Comparison of ENCODE assay signal across 24 cellular contexts in the genomic region with DNA sequence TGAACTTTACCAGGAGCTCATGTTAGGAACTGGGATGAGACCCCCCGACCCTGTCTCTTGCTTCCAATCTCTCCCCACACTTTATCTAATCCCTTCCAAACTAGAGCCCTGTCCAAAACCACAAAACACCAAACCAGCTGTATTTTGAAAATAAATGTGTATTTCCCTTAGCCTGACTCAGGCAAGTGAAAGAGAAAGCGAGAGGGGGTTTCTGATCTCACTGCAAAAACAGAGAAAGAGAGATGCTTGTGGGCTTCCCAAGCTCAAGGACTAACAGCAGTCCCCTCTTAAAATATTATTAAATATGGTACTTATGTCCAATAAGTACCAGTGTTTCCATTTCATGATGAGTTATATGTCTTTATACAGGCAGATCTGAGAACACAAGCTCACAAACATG.
DNase-seq lines count a peak whose midpoint lies in the region; ATAC-seq and TF ChIP-seq lines count a peak whose summit lies in the region.
"Had no signal": no experiment of that assay in that cellular context is flagged by ENCODE, and none has a peak within 500 bp of the region (broad histone marks: within the 10 kb centered on the region; RNA-seq: fewer than 3 reads in every experiment).

No MANE protein-coding gene starts in this region.

- in situ Hi-C loops in G401 (cut with HindIII; ENCODE audit: low sequenced_read_pairs), result no loop called here

- H3K4me2 ChIP-seq in OCI-LY3 (ENCODE audit: low read length) (peak overlapping the region; percentile 54), osteoblast (ENCODE audit: insufficient read depth, low read length) (no peak overlapping the region)
- H3K4me2 ChIP-seq: BLaER1 had no signal

- TF ChIP-seq CTCF in OCI-LY3 (IDR thresholded peaks at IDR 0.05; ENCODE audit: low read depth, low read length) (no peak), osteoblast (IDR thresholded peaks at IDR 0.05; ENCODE audit: extremely low read depth, low read depth, low read length) (no peak), adrenal gland (IDR thresholded peaks at IDR 0.05) (no peak)

- no peaks in the 10 kb centered on the region for H4K20me1 ChIP-seq in OCI-LY3 (ENCODE audit: insufficient read depth, low read length)
- no peaks in the 10 kb centered on the region for H4K20me1 ChIP-seq in osteoblast (ENCODE audit: insufficient read depth, low read length)
- H4K20me1 ChIP-seq: BLaER1 had no signal

- H3K36me3 ChIP-seq in OCI-LY3 (replicated peaks; ENCODE audit: low read depth, low read length), result no peaks in the 10 kb centered on the region
- no peaks in the 10 kb centered on the region for H3K36me3 ChIP-seq in osteoblast (ENCODE audit: insufficient read depth, low read length)
- no peaks in the 10 kb centered on the region for H3K36me3 ChIP-seq in adrenal gland (replicated peaks in 1 of 2)
- H3K36me3 ChIP-seq: BLaER1, Peyer's patch had no signal

- H3K79me2 ChIP-seq in OCI-LY3 (ENCODE audit: low read length), result no peaks in the 10 kb centered on the region
- H3K79me2 ChIP-seq in osteoblast (ENCODE audit: insufficient read depth, low read length), result no peaks in the 10 kb centered on the region

- H2AFZ ChIP-seq in OCI-LY3 (ENCODE audit: low read depth, low read length) (peak overlapping the region; percentile 83), osteoblast (ENCODE audit: low read length) (peak overlapping the region; percentile 14)

- 50 to 70% (median 62%) methylated on average over 2 of the region's 2 CpGs for WGBS in adrenal gland, 4 donors

- ATAC-seq in GM19035 (IDR thresholded peaks at IDR 0.05; ENCODE audit: unreplicated experiment), result peak; percentile 65
- ATAC-seq in HG02938 (IDR thresholded peaks at IDR 0.05; ENCODE audit: unreplicated experiment), result peak; percentile 66
- ATAC-seq in GM21576 (IDR thresholded peaks at IDR 0.05; ENCODE audit: unreplicated experiment), result no peak
- ATAC-seq: HepG2, K562, SK-N-SH treated with all-trans-retinoic acid at 6 μM for 48 hours had no signal

- H3K4me3 ChIP-seq in OCI-LY3 (ENCODE audit: low read length) (peak overlapping the region; percentile 47), osteoblast (ENCODE audit: insufficient read depth, low read length) (no peak overlapping the region), adrenal gland (no peak overlapping the region)
- H3K4me3 ChIP-seq: BLaER1, K562, Peyer's patch had no signal

- peak overlapping the region; percentile 24; the same call in 1 of the 2 replicates for H3K9ac ChIP-seq in OCI-LY3 (ENCODE audit: low read length)
- H3K9ac ChIP-seq: BLaER1 had no signal

- H3K9me3 ChIP-seq in OCI-LY3 (ENCODE audit: insufficient read depth, low read length), result no peaks in the 10 kb centered on the region
- no peaks in the 10 kb centered on the region for H3K9me3 ChIP-seq in osteoblast (ENCODE audit: low read depth, low read length)
- no peaks in the 10 kb centered on the region for H3K9me3 ChIP-seq in adrenal gland (replicated peaks in 1 of 3)
- H3K9me3 ChIP-seq: BLaER1, Peyer's patch had no signal

- no peak for TF ChIP-seq POLR2A in adrenal gland (IDR thresholded peaks at IDR 0.05)

- H3K27me3 ChIP-seq in OCI-LY3 (ENCODE audit: low read depth, low read length) (no peaks in the 10 kb centered on the region), osteoblast (ENCODE audit: insufficient read depth, low read length) (no peaks in the 10 kb centered on the region), adrenal gland (no peaks in the 10 kb centered on the region)
- H3K27me3 ChIP-seq: BLaER1, Peyer's patch had no signal

- H3K4me1 ChIP-seq in OCI-LY3 (ENCODE audit: low read length), result peaks cover 14% of the 10 kb centered on the region
- H3K4me1 ChIP-seq in osteoblast (ENCODE audit: insufficient read depth, low read length), result no peaks in the 10 kb centered on the region
- H3K4me1 ChIP-seq in adrenal gland (replicated peaks in 1 of 2), result no peaks in the 10 kb centered on the region
- H3K4me1 ChIP-seq: BLaER1, Peyer's patch had no signal

- no peak for DNase-seq in osteoblast (ENCODE audit: insufficient read length, low spot score, missing footprints)
- DNase-seq in adrenal gland, result no peak
- no peak for DNase-seq in G401 (ENCODE audit: low spot score)
- no peak for DNase-seq in DMS53 treated with DMSO at 0.1 percent for 48 hours (lab: John Stamatoyannopoulos, UW; ENCODE audit: unreplicated experiment)
- DNase-seq: ACHN; CD4-positive, alpha-beta T cell; GF-D8; NCI-H1092 treated with DMSO at 0.1 percent for 48 hours; NCI-H1436 treated with DMSO at 0.1 percent for 48 hours; NCI-H1930; NCI-H2227 treated with DMSO at 0.1 percent for 48 hours; NCI-H510A treated with DMSO at 0.1 percent for 48 hours; NCI-H748 treated with DMSO at 0.1 percent for 48 hours; NK-92 treated with Interleukin-12 subunit alpha and Interleukin-12 subunit beta, amount 100 ng/mL, for 24 hours; Peyer's patch had no signal

- intact Hi-C loops in adrenal gland (cut with DNase I), result no loop called here

- peak overlapping the region; percentile 11; the same call in 1 of the 2 replicates for H3K27ac ChIP-seq in OCI-LY3 (ENCODE audit: low read length)
- no peak overlapping the region for H3K27ac ChIP-seq in osteoblast (ENCODE audit: low read depth, low read length)
- H3K27ac ChIP-seq in adrenal gland, result no peak overlapping the region
- H3K27ac ChIP-seq: BLaER1, HL-60, Peyer's patch had no signal
